In the genomic region with DNA sequence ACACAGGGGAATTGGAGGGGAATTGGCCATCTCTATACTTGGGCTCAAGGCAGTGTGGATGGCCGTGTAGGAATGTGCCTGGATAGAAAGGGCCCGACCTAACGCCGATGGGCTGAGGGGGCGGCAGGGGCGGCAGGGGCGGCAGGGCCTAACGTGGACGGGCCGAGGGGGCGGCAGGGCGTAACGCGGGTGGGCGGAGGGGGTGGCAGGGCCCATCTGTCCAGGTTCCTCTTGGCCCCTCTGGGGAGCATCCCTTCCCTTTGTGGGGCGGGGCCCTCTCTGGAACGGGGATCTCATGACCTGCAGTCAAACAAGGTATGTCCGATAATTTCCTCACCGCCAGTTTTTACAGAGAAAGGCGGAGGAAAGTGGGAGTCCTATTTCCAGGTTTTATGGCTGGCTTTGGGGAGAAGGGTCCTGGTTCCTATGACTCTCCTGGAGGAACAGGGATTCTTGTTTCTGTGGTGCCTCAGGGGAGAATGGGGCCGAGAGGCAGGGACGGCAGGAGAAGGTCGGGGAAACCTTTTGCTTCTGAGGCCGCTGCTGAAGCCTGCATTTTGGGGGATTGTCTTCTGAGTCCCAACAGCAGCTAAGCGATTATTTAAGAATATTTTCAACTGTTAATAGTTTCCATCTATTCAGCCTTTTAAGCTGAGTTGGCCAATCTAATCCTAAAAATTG, we compare ENCODE assay signal across 13 cellular contexts.
"Had no signal": no experiment of that assay in that cellular context is flagged by ENCODE, and none has a peak within 500 bp of the region (broad histone marks: within the 10 kb centered on the region; RNA-seq: fewer than 3 reads in every experiment).

No MANE protein-coding gene starts in this region.

- H3K27me3 ChIP-seq: pancreas, stomach had no signal

- H3K4me1 ChIP-seq: pancreas had no signal

- H3K27ac ChIP-seq: pancreas, skin epidermis, stomach had no signal

- ATAC-seq: activated naive CD8-positive, alpha-beta T cell treated with anti-CD3 and anti-CD28 coated beads, Interleukin-2, amount 50 U/mL, for 24 hours; left lobe of liver; pancreas had no signal

- H3K36me3 ChIP-seq: pancreas, stomach had no signal

- H3K4me3 ChIP-seq: pancreas, skin epidermis, stomach had no signal

- H3K9me3 ChIP-seq: pancreas, stomach had no signal

- DNase-seq: activated CD4-positive, alpha-beta T cell treated with anti-CD3 and anti-CD28 coated beads, Interleukin-2, amount 10 ng/mL, durations not matched to agents 7 days and 5 days; activated CD4-positive, CD25-positive, alpha-beta regulatory T cell; activated gamma-delta T cell treated with Interleukin-2 at 50 U/mL for 16 hours; activated naive CD8-positive, alpha-beta T cell treated with anti-CD3 and anti-CD28 coated beads, Interleukin-2, amount 50 U/mL, for 24 hours; activated T-cell treated with anti-CD3 and anti-CD28 coated beads, Interleukin-2, amount 50 U/mL, for 48 hours; foreskin melanocyte; nephron progenitor cell; pancreas; retina; stimulated activated CD4-positive, alpha-beta T cell treated with anti-CD3 and anti-CD28 coated beads, Interleukin-4, amount 100 ng/mL, for 4 hours had no signal
